ENCODE assay signal across 32 cellular contexts in genomic region chr14:69373104-69373503, GRCh38. TPM values are rescaled to one million over a fixed set of nuclear protein-coding genes. Genes with fewer than 3 reads are reported as not detected.
A peak's percentile ranks its signal among the peaks of the same experiment; 100 is the strongest.
DNase-seq lines count a peak whose midpoint lies in the region; ATAC-seq and TF ChIP-seq lines count a peak whose summit lies in the region.
"Had no signal": no experiment of that assay in that cellular context is flagged by ENCODE, and none has a peak within 500 bp of the region (broad histone marks: within the 10 kb centered on the region; RNA-seq: fewer than 3 reads in every experiment).

No MANE protein-coding gene starts in this region.

- H3K27ac ChIP-seq in RWPE2 (ENCODE audit: poor library complexity, severe bottlenecking) (no peak overlapping the region), left lung (no peak overlapping the region)
- H3K27ac ChIP-seq: 22Rv1, epithelial cell of prostate, GM23248, PC-9, prostate gland, sigmoid colon, tibial nerve had no signal

- no peaks in the 10 kb centered on the region for H3K27me3 Mint-ChIP-seq in activated T-cell treated with anti-CD3 and anti-CD28 coated beads, Interleukin-2, amount 50 U/mL, for 24 hours
- H3K27me3 Mint-ChIP-seq: naive thymus-derived CD8-positive, alpha-beta T cell had no signal

- H3K36me3 ChIP-seq in RWPE2 (ENCODE audit: low read depth), result peaks cover 30% of the 10 kb centered on the region
- peaks cover 0 to 30% of the 10 kb centered on the region in 2 donors for H3K36me3 ChIP-seq in left lung
- H3K36me3 ChIP-seq: prostate gland had no signal

- H3K9me3 ChIP-seq in RWPE2 (ENCODE audit: severe bottlenecking) (no peaks in the 10 kb centered on the region), left lung (peaks cover 0 to 4% of the 10 kb centered on the region in 2 donors)
- H3K9me3 ChIP-seq: prostate gland, sigmoid colon, tibial nerve had no signal

- TF ChIP-seq CTCF in RWPE2 (IDR thresholded peaks at IDR 0.05; ENCODE audit: poor library complexity, severe bottlenecking), result no peak
- TF ChIP-seq CTCF in left lung (IDR thresholded peaks at IDR 0.05), result no peak

- peaks cover 51% of the 10 kb centered on the region for H3K36me3 Mint-ChIP-seq in activated T-cell treated with anti-CD3 and anti-CD28 coated beads, Interleukin-2, amount 50 U/mL, for 24 hours (ENCODE audit: low read depth)

- intact Hi-C loops in left lung (cut with DNase I), result no loop called here

- H3K27me3 ChIP-seq in RWPE2 (ENCODE audit: insufficient read depth, poor library complexity, severe bottlenecking) (no peaks in the 10 kb centered on the region), left lung (no peaks in the 10 kb centered on the region)
- H3K27me3 ChIP-seq: sigmoid colon, tibial nerve had no signal

- H3K9me3 Mint-ChIP-seq in activated T-cell treated with anti-CD3 and anti-CD28 coated beads, Interleukin-2, amount 50 U/mL, for 24 hours, result peaks cover 2% of the 10 kb centered on the region
- H3K9me3 Mint-ChIP-seq: T-helper 1 cell treated with Interleukin-12 subunit alpha and Interleukin-12 subunit beta and Interleukin-4 antibody, amounts not matched to agents 30 μg/mL and 1 μg/mL, for 36 hours had no signal

- peaks cover 19% of the 10 kb centered on the region for H3K4me1 Mint-ChIP-seq in activated T-cell treated with anti-CD3 and anti-CD28 coated beads, Interleukin-2, amount 50 U/mL, for 24 hours (ENCODE audit: low read depth)

- H3K27ac Mint-ChIP-seq in activated T-cell treated with anti-CD3 and anti-CD28 coated beads, Interleukin-2, amount 50 U/mL, for 24 hours, result peak overlapping the region; percentile 45
- H3K27ac Mint-ChIP-seq: T-helper 1 cell treated with Interleukin-12 subunit alpha and Interleukin-12 subunit beta and Interleukin-4 antibody, amounts not matched to agents 30 μg/mL and 1 μg/mL, for 36 hours had no signal

- H3K4me1 ChIP-seq in RWPE2 (ENCODE audit: insufficient read depth, poor library complexity, severe bottlenecking), result no peaks in the 10 kb centered on the region
- peaks cover 0 to 3% of the 10 kb centered on the region in 2 donors for H3K4me1 ChIP-seq in left lung
- H3K4me1 ChIP-seq: prostate gland, sigmoid colon, tibial nerve had no signal

- no peak overlapping the region for H3K4me3 Mint-ChIP-seq in activated T-cell treated with anti-CD3 and anti-CD28 coated beads, Interleukin-2, amount 50 U/mL, for 24 hours
- H3K4me3 Mint-ChIP-seq: naive thymus-derived CD8-positive, alpha-beta T cell; T-helper 1 cell treated with Interleukin-12 subunit alpha and Interleukin-12 subunit beta and Interleukin-4 antibody, amounts not matched to agents 30 μg/mL and 1 μg/mL, for 36 hours had no signal

- ATAC-seq in RWPE2 (ENCODE audit: low read depth) (0 out of 3 replicates have a peak, but pooled peaks have one; percentile 10), left lung (no peak), GM21381 (IDR thresholded peaks at IDR 0.05; ENCODE audit: unreplicated experiment) (no peak)
- peak; percentile 52 for ATAC-seq in stimulated activated naive CD8-positive, alpha-beta T cell treated with anti-CD3 and anti-CD28 coated beads, Interleukin-15, Interleukin-2, amounts not matched to agents 100 U/mL and 50 U/mL, for 24 hours
- ATAC-seq: naive thymus-derived CD8-positive, alpha-beta T cell; SK-N-SH treated with all-trans-retinoic acid at 6 μM for 48 hours had no signal

- H3K4me3 ChIP-seq in RWPE2 (ENCODE audit: severe bottlenecking) (no peak overlapping the region), left lung (no peak overlapping the region)
- H3K4me3 ChIP-seq: GM23248, lung, PC-9, prostate gland, sigmoid colon, tibial nerve had no signal

- DNase-seq in NCI-H1105 treated with DMSO at 0.1 percent for 48 hours (lab: John Stamatoyannopoulos, UW) (peak; percentile 40), NCI-H1105 (lab: John Stamatoyannopoulos, UW) (no peak), activated T-cell treated with anti-CD3 and anti-CD28 coated beads for 4 hours (no peak), RWPE2 (ENCODE audit: low spot score) (no peak), left lung (no peak)
- DNase-seq in activated T-cell treated with anti-CD3 and anti-CD28 coated beads, Interleukin-2, amount 50 U/mL, for 24 hours, result no peak
- no peak for DNase-seq in stimulated activated naive CD8-positive, alpha-beta T cell treated with anti-CD3 and anti-CD28 coated beads, Interleukin-15, Interleukin-2, amounts not matched to agents 100 U/mL and 50 U/mL, for 24 hours
- DNase-seq: activated CD4-positive, CD25-positive, alpha-beta regulatory T cell; C1 segment of cervical spinal cord; COR-L47; cortex of kidney; effector memory CD4-positive, alpha-beta T cell; GF-D8; GM23248; hippocampal formation; Karpas-422; naive thymus-derived CD8-positive, alpha-beta T cell; NCI-H524 treated with DMSO at 0.1 percent for 48 hours; nucleus accumbens; PC-9; Right ventricle myocardium superior; sigmoid colon; stimulated activated CD4-positive, alpha-beta T cell treated with anti-CD3 and anti-CD28 coated beads, Interleukin-12 subunit alpha, Interleukin-12 subunit beta, amount 100 ng/mL, for 4 hours; stimulated activated CD4-positive, alpha-beta T cell treated with anti-CD3 and anti-CD28 coated beads, Interleukin-2, amount 100 ng/mL, for 48 hours had no signal

RNA-seq across cellular contexts. Expression of gene ERH, which starts 25.0 kb away (rescaled TPM):
- 100 to 1,000 TPM; 134 to 158 TPM for total RNA-seq in left lung

RNA-seq across cellular contexts. Expression of gene SLC39A9, which starts 25.4 kb away (rescaled TPM):
- total RNA-seq in left lung, result 10 to 100 TPM; 64.8 to 66.4 TPM

Comparison
In these comparisons a context has a peak if more than half of its experiments do, and no peak if none do; other contexts are left out.
1. ATAC-seq: peak in RWPE2 (single experiment) and stimulated activated naive CD8-positive, alpha-beta T cell treated with anti-CD3 and anti-CD28 coated beads, Interleukin-15, Interleukin-2, amounts not matched to agents 100 U/mL and 50 U/mL, for 24 hours (single experiment); none in left lung (single experiment) and GM21381 (single experiment).